In the genomic region with DNA sequence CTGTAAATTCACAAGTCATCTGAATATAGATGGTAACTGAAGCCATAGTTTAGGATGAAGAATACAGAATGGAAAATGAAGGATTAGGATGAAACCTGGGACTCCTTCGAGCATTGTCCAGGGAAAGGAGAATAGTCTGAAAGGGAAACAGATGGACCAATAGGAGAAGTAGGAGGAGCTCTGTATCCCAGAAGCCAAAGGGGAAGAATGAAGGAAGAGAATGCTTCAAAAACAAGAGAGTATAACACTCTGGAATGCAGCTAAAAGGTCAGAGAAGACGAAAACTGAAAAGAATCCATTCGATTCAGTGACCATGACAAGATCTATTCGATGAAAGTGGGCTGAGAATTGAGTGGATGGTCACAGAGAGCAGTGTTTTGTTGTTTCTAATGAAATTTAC, we compare ENCODE assay signal across 8 cellular contexts. TPM values are rescaled to one million over a fixed set of nuclear protein-coding genes. Genes with fewer than 3 reads are reported as not detected.
DNase-seq lines count a peak whose midpoint lies in the region; ATAC-seq, FAIRE-seq and TF ChIP-seq lines count a peak whose summit lies in the region.

No MANE protein-coding gene starts in this region.

- peak overlapping the region; percentile 81 to 87 for H3K4me3 Mint-ChIP-seq in activated T-cell treated with anti-CD3 and anti-CD28 coated beads, Interleukin-2, amount 50 U/mL, for 72 hours
- H3K4me3 Mint-ChIP-seq in natural killer cell treated with Interleukin-12 subunit alpha and Interleukin-12 subunit beta and Interleukin-15 and Interleukin-18, amount 100 ng/mL, for 72 hours, result peak overlapping the region; percentile 94

- TF ChIP-seq CTCF in RWPE1 (conservative IDR thresholded peaks at IDR 0.05; ENCODE audit: low read depth) (no peak), endothelial cell of umbilical vein (IDR thresholded peaks at IDR 0.05; ENCODE audit: extremely low read depth in 1 of 2, insufficient read depth in 1 of 2, low read depth in 1 of 2, low read length in 2 of 2) (no peak)

- no TSS peak for BruUV-seq in endothelial cell of umbilical vein (replicated peaks; lab: Mats Ljungman, UMichigan)

- peaks cover 67% of the 10 kb centered on the region for H3K4me1 Mint-ChIP-seq in activated T-cell treated with anti-CD3 and anti-CD28 coated beads, Interleukin-2, amount 50 U/mL, for 72 hours (ENCODE audit: low read depth)
- H3K4me1 Mint-ChIP-seq in natural killer cell treated with Interleukin-12 subunit alpha and Interleukin-12 subunit beta and Interleukin-15 and Interleukin-18, amount 100 ng/mL, for 72 hours (ENCODE audit: low read depth in 2 of 2), result peaks cover 47 to 56% of the 10 kb centered on the region in 2 donors

- peak overlapping the region; percentile 72 to 91 (median 81) for H3K4me3 ChIP-seq in endothelial cell of umbilical vein (replicated peaks in 1 of 3; ENCODE audit: insufficient read depth in 1 of 3, low read depth in 1 of 3, low read length in 3 of 3)

- H3K27me3 Mint-ChIP-seq in activated T-cell treated with anti-CD3 and anti-CD28 coated beads, Interleukin-2, amount 50 U/mL, for 72 hours (ENCODE audit: low read depth), result no peaks in the 10 kb centered on the region
- no peaks in the 10 kb centered on the region for H3K27me3 Mint-ChIP-seq in natural killer cell treated with Interleukin-12 subunit alpha and Interleukin-12 subunit beta and Interleukin-15 and Interleukin-18, amount 100 ng/mL, for 72 hours

- POLR2A ChIA-PET in RWPE1 (lab: Yijun Ruan, JAX; ENCODE audit: low non-redundant PET) (interaction anchor here (0.6 to 1.0 kb wide), 4 partner anchors 22 to 41 kb away, joined by 3 to 4 read pairs (median 3); partner anchors contain the start of gene CGRRF1), endothelial cell of umbilical vein (lab: Charles Lee) (interaction anchor here (0.7 to 1.4 kb wide), 4 partner anchors 22 to 196 kb away, joined by 3 to 4 read pairs (median 3); partner anchors contain the start of genes CDKN3 and CGRRF1)

- intact Hi-C loops in endothelial cell of umbilical vein (cut with micrococcal nuclease), result loop anchor here (1.0 to 2.0 kb wide), 5 partner anchors 22 to 167 kb away; partner anchors contain the start of genes CGRRF1 and CNIH1

- CTCF ChIA-PET in RWPE1 (lab: Yijun Ruan, JAX), result interaction anchor here (0.9 kb wide), 1 partner anchor 25 kb away, joined by 6 read pairs; no protein-coding TSS in a partner anchor
- CTCF ChIA-PET in endothelial cell of umbilical vein (lab: Charles Lee), result interaction anchor here (0.9 to 2.1 kb wide), 8 partner anchors 16 to 320 kb away, joined by 3 to 14 read pairs (median 5); partner anchors contain the start of genes CDKN3 and CGRRF1

- peak overlapping the region; percentile 96 for H3K9ac ChIP-seq in endothelial cell of umbilical vein (replicated peaks; ENCODE audit: extremely low read depth, insufficient read depth, low read length)

- peak overlapping the region; percentile 83 for H3K27ac Mint-ChIP-seq in activated T-cell treated with anti-CD3 and anti-CD28 coated beads, Interleukin-2, amount 50 U/mL, for 72 hours
- H3K27ac Mint-ChIP-seq in natural killer cell treated with Interleukin-12 subunit alpha and Interleukin-12 subunit beta and Interleukin-15 and Interleukin-18, amount 100 ng/mL, for 72 hours, result peak overlapping the region; percentile 90 to 94

- H3K36me3 ChIP-seq in endothelial cell of umbilical vein (ENCODE audit: control insufficient read depth in 2 of 2, extremely low read depth in 1 of 2, insufficient read depth in 2 of 2, low read length in 2 of 2), result peaks cover 5% of the 10 kb centered on the region in 2 experiments

- no peaks in the 10 kb centered on the region for H4K20me1 ChIP-seq in endothelial cell of umbilical vein (replicated peaks; ENCODE audit: control insufficient read depth, extremely low read depth, insufficient read depth, low read length)

- no peaks in the 10 kb centered on the region for H3K9me3 Mint-ChIP-seq in activated T-cell treated with anti-CD3 and anti-CD28 coated beads, Interleukin-2, amount 50 U/mL, for 72 hours
- H3K9me3 Mint-ChIP-seq in natural killer cell treated with Interleukin-12 subunit alpha and Interleukin-12 subunit beta and Interleukin-15 and Interleukin-18, amount 100 ng/mL, for 72 hours, result no peaks in the 10 kb centered on the region

- peaks cover 34% of the 10 kb centered on the region for H3K79me2 ChIP-seq in endothelial cell of umbilical vein (ENCODE audit: control insufficient read depth, insufficient read depth, low read length)

- FAIRE-seq in endothelial cell of umbilical vein (lab: Jason Lieb, UNC), result no peak

- H3K9me1 ChIP-seq in endothelial cell of umbilical vein (replicated peaks; ENCODE audit: control insufficient read depth, extremely low read depth, insufficient read depth, low read length), result no peaks in the 10 kb centered on the region

- no peaks in the 10 kb centered on the region for H3K9me3 ChIP-seq in endothelial cell of umbilical vein (replicated peaks; ENCODE audit: control insufficient read depth, insufficient read depth, low read length)

- peaks cover 5 to 11% of the 10 kb centered on the region in 2 donors for H3K36me3 Mint-ChIP-seq in activated T-cell treated with anti-CD3 and anti-CD28 coated beads, Interleukin-2, amount 50 U/mL, for 72 hours (ENCODE audit: insufficient read depth in 2 of 2)
- peaks cover 9% of the 10 kb centered on the region for H3K36me3 Mint-ChIP-seq in natural killer cell treated with Interleukin-12 subunit alpha and Interleukin-12 subunit beta and Interleukin-15 and Interleukin-18, amount 100 ng/mL, for 72 hours

- H3K27ac ChIP-seq in RWPE1 (peak overlapping the region; percentile 99), endothelial cell of umbilical vein (ENCODE audit: insufficient read depth, low read depth, low read length) (peak overlapping the region; percentile 97)

- no peaks in the 10 kb centered on the region for H3K27me3 ChIP-seq in endothelial cell of umbilical vein (ENCODE audit: control insufficient read depth in 2 of 2, insufficient read depth in 2 of 2, low read length in 2 of 2)

- H3K4me1 ChIP-seq in endothelial cell of umbilical vein (ENCODE audit: control insufficient read depth, extremely low read depth, insufficient read depth, low read length), result peaks cover 13% of the 10 kb centered on the region

- dilution Hi-C loops in endothelial cell of umbilical vein (cut with MboI; ENCODE audit: extremely low pct_ligation_motif_present, low sequenced_read_pairs), result no loop called here

- H3K4me2 ChIP-seq in endothelial cell of umbilical vein (ENCODE audit: insufficient read depth, low read length), result peak overlapping the region; percentile 80

- peak; percentile 61 for TF ChIP-seq POLR2A in endothelial cell of umbilical vein (IDR thresholded peaks at IDR 0.05; ENCODE audit: low read depth, low read length)

- DNase-seq in activated T-cell treated with anti-CD3 and anti-CD28 coated beads, Interleukin-2, amount 50 U/mL, for 72 hours, result no peak
- DNase-seq in activated T-cell treated with anti-CD3 and anti-CD28 coated beads, Interleukin-2, amount 50 U/mL, for 48 hours, result no peak
- DNase-seq in RWPE1 (ENCODE audit: low spot score) (peak; percentile 64), endothelial cell of umbilical vein (ENCODE audit: low read depth, low spot score) (peak; percentile 59)
- DNase-seq in natural killer cell treated with Interleukin-12 subunit alpha and Interleukin-12 subunit beta and Interleukin-15 and Interleukin-18, amount 100 ng/mL, for 72 hours (ENCODE audit: low spot score), result no peak
- no peak for DNase-seq in effector CD8-positive, alpha-beta T cell (lab: John Stamatoyannopoulos, UW)

- no peak for ATAC-seq in activated T-cell treated with anti-CD3 and anti-CD28 coated beads, Interleukin-2, amount 50 U/mL, for 72 hours (replicated peaks in 1 of 2)
- no peak for ATAC-seq in natural killer cell treated with Interleukin-12 subunit alpha and Interleukin-12 subunit beta and Interleukin-15 and Interleukin-18, amount 100 ng/mL, for 72 hours
- ATAC-seq in GM21786 (IDR thresholded peaks at IDR 0.05; ENCODE audit: unreplicated experiment) (no peak), GM19452 (IDR thresholded peaks at IDR 0.05; ENCODE audit: unreplicated experiment) (no peak)

- no peak overlapping the region for H2AFZ ChIP-seq in endothelial cell of umbilical vein (ENCODE audit: low read depth, low read length)

RNA-seq across cellular contexts. Expression of gene GMFB, which starts 1.0 kb away (rescaled TPM):
- 10 to 100 TPM; 29.9 to 34.4 TPM for total RNA-seq in activated T-cell treated with anti-CD3 and anti-CD28 coated beads, Interleukin-2, amount 50 U/mL, for 72 hours
- 35.5 and 52.0 TPM in 2 replicates for total RNA-seq in endothelial cell of umbilical vein
- 6.2 and 10.1 TPM in 2 replicates for polyA plus RNA-seq in endothelial cell of umbilical vein
- 10.5 and 10.7 TPM in 2 replicates for polyA plus RNA-seq in endothelial cell of umbilical vein (2011; cell fraction: cytosol; rRNA removed)
- polyA plus RNA-seq in endothelial cell of umbilical vein (2011; cell fraction: nucleus; rRNA removed), result 13.0 and 20.4 TPM in 2 replicates
- 22.2 and 34.5 TPM in 2 replicates for polyA plus RNA-seq in endothelial cell of umbilical vein (2012)
- polyA minus RNA-seq in endothelial cell of umbilical vein, result 11.9 and 15.9 TPM in 2 replicates
- polyA minus RNA-seq in endothelial cell of umbilical vein (2011; cell fraction: cytosol; rRNA and poly(A)+ RNA removed), result 9.8 TPM
- 26.6 and 28.1 TPM in 2 replicates for polyA minus RNA-seq in endothelial cell of umbilical vein (2011; cell fraction: nucleus; rRNA and poly(A)+ RNA removed)
- 10 to 100 TPM; 29.7 to 43.9 TPM for total RNA-seq in natural killer cell treated with Interleukin-12 subunit alpha and Interleukin-12 subunit beta and Interleukin-15 and Interleukin-18, amount 100 ng/mL, for 72 hours

RNA-seq across cellular contexts. Expression of gene CGRRF1, which starts 21.9 kb away (rescaled TPM):
- total RNA-seq in activated T-cell treated with anti-CD3 and anti-CD28 coated beads, Interleukin-2, amount 50 U/mL, for 72 hours, result 10 to 100 TPM; 21.4 to 22.5 TPM
- 15.7 and 15.8 TPM in 2 replicates for total RNA-seq in endothelial cell of umbilical vein
- 4.5 and 6.6 TPM in 2 replicates for polyA plus RNA-seq in endothelial cell of umbilical vein
- 8.5 and 11.2 TPM in 2 replicates for polyA plus RNA-seq in endothelial cell of umbilical vein (2011; cell fraction: cytosol; rRNA removed)
- polyA plus RNA-seq in endothelial cell of umbilical vein (2011; cell fraction: nucleus; rRNA removed), result 10.4 and 13.1 TPM in 2 replicates
- polyA plus RNA-seq in endothelial cell of umbilical vein (2012), result 13.8 and 15.9 TPM in 2 replicates
- polyA minus RNA-seq in endothelial cell of umbilical vein, result 6.4 and 8.8 TPM in 2 replicates
- 4.6 TPM for polyA minus RNA-seq in endothelial cell of umbilical vein (2011; cell fraction: cytosol; rRNA and poly(A)+ RNA removed)
- 7.0 and 8.8 TPM in 2 replicates for polyA minus RNA-seq in endothelial cell of umbilical vein (2011; cell fraction: nucleus; rRNA and poly(A)+ RNA removed)
- 10 to 100 TPM; 16.3 to 19.7 TPM for total RNA-seq in natural killer cell treated with Interleukin-12 subunit alpha and Interleukin-12 subunit beta and Interleukin-15 and Interleukin-18, amount 100 ng/mL, for 72 hours

RNA-seq across cellular contexts. Expression of gene CNIH1, which starts 46.6 kb away (rescaled TPM):
- total RNA-seq in activated T-cell treated with anti-CD3 and anti-CD28 coated beads, Interleukin-2, amount 50 U/mL, for 72 hours, result 10 to 100 TPM; 86.7 to 92.2 TPM
- 125 and 137 TPM in 2 replicates for total RNA-seq in endothelial cell of umbilical vein
- polyA plus RNA-seq in endothelial cell of umbilical vein, result 287 and 328 TPM in 2 replicates
- 214 and 274 TPM in 2 replicates for polyA plus RNA-seq in endothelial cell of umbilical vein (2011; cell fraction: cytosol; rRNA removed)
- polyA plus RNA-seq in endothelial cell of umbilical vein (2011; cell fraction: nucleus; rRNA removed), result 46.1 and 71.3 TPM in 2 replicates
- 130 and 150 TPM in 2 replicates for polyA plus RNA-seq in endothelial cell of umbilical vein (2012)
- polyA minus RNA-seq in endothelial cell of umbilical vein, result 271 and 327 TPM in 2 replicates
- 114 TPM for polyA minus RNA-seq in endothelial cell of umbilical vein (2011; cell fraction: cytosol; rRNA and poly(A)+ RNA removed)
- polyA minus RNA-seq in endothelial cell of umbilical vein (2011; cell fraction: nucleus; rRNA and poly(A)+ RNA removed), result 28.3 and 35.3 TPM in 2 replicates
- total RNA-seq in natural killer cell treated with Interleukin-12 subunit alpha and Interleukin-12 subunit beta and Interleukin-15 and Interleukin-18, amount 100 ng/mL, for 72 hours, result 10 to 100 TPM; 51.7 to 56.8 TPM

Comparison
In these comparisons a context has a peak if more than half of its experiments do, and no peak if none do; other contexts are left out.
1. DNase-seq: peak in RWPE1 (single experiment) and endothelial cell of umbilical vein (single experiment); none in activated T-cell treated with anti-CD3 and anti-CD28 coated beads, Interleukin-2, amount 50 U/mL, for 72 hours (0 of 2), activated T-cell treated with anti-CD3 and anti-CD28 coated beads, Interleukin-2, amount 50 U/mL, for 48 hours (0 of 2), natural killer cell treated with Interleukin-12 subunit alpha and Interleukin-12 subunit beta and Interleukin-15 and Interleukin-18, amount 100 ng/mL, for 72 hours (single experiment) and effector CD8-positive, alpha-beta T cell (single experiment).